1 cellular context compared by ENCODE assay signal in genomic region chr22:46777609-46777970, GRCh38.
TF ChIP-seq lines count a peak whose summit lies in the region.

No MANE protein-coding gene starts in this region.

TF ChIP-seq in GM23338, 12 proteins besides CTCF, POLR2A, EP300 and RAD21 (continued from another document):
- no peak for TF ChIP-seq ZNF331 (CRISPR knock-in tag; IDR thresholded peaks at IDR 0.05; ENCODE audit: low read depth)
- TF ChIP-seq POLR2AphosphoS5 (IDR thresholded peaks at IDR 0.05; ENCODE audit: low read depth): no peak
- TF ChIP-seq NANOG (IDR thresholded peaks at IDR 0.05; ENCODE audit: borderline replicate concordance): no peak
- no peak for TF ChIP-seq EZH2phosphoT487 (IDR thresholded peaks at IDR 0.05; ENCODE audit: unreplicated experiment)
- TF ChIP-seq ZNF462 (CRISPR knock-in tag; IDR thresholded peaks at IDR 0.05): no peak
- no peak for TF ChIP-seq JUNB (IDR thresholded peaks at IDR 0.05; ENCODE audit: unreplicated experiment)
- no peak for TF ChIP-seq ZNF114 (CRISPR knock-in tag; IDR thresholded peaks at IDR 0.05)
